ENCODE assay signal across 2 cellular contexts in the genomic region with DNA sequence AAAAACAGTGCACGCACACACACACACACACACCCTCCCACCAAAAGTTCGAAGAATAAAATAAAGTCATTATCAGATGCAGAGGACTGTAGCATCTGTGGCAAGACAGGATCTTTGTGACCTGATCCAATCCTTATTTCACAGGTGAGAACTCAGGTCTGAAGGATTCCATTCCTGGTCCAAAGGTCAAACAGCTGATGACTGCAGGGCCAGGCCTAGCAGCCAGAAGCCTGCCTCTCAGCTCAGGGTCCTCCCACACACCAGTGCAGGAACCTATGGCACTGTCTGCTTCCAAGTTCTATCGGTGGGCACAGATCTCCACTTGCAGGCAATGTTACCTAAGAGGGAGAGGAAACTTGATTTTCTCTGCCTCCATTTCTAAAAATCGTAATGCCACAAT.
TF ChIP-seq lines count a peak whose summit lies in the region.

No MANE protein-coding gene starts in this region.

TF ChIP-seq in SK-N-SH, 30 proteins besides CTCF, POLR2A, EP300 and RAD21:
- no peak for TF ChIP-seq FOSL2 (IDR thresholded peaks at IDR 0.05; ENCODE audit: borderline replicate concordance, low read depth)
- TF ChIP-seq YY1 (IDR thresholded peaks at IDR 0.05; ENCODE audit: low read depth) = no peak
- no peak for TF ChIP-seq IRF3 (IDR thresholded peaks at IDR 0.05; ENCODE audit: low read depth, low read length)
- TF ChIP-seq USF1 (IDR thresholded peaks at IDR 0.05; ENCODE audit: borderline replicate concordance, low read depth) = no peak
- TF ChIP-seq, protein P1, sequence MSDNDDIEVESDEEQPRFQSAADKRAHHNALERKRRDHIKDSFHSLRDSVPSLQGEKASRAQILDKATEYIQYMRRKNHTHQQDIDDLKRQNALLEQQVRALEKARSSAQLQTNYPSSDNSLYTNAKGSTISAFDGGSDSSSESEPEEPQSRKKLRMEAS (IDR thresholded peaks at IDR 0.05; ENCODE audit: low read depth) = no peak
- TF ChIP-seq, protein P2, sequence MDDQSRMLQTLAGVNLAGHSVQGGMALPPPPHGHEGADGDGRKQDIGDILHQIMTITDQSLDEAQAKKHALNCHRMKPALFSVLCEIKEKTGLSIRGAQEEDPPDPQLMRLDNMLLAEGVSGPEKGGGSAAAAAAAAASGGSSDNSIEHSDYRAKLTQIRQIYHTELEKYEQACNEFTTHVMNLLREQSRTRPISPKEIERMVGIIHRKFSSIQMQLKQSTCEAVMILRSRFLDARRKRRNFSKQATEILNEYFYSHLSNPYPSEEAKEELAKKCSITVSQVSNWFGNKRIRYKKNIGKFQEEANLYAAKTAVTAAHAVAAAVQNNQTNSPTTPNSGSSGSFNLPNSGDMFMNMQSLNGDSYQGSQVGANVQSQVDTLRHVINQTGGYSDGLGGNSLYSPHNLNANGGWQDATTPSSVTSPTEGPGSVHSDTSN (IDR thresholded peaks at IDR 0.05) = no peak
- TF ChIP-seq JUND (IDR thresholded peaks at IDR 0.05) = no peak
- TF ChIP-seq, protein P3, sequence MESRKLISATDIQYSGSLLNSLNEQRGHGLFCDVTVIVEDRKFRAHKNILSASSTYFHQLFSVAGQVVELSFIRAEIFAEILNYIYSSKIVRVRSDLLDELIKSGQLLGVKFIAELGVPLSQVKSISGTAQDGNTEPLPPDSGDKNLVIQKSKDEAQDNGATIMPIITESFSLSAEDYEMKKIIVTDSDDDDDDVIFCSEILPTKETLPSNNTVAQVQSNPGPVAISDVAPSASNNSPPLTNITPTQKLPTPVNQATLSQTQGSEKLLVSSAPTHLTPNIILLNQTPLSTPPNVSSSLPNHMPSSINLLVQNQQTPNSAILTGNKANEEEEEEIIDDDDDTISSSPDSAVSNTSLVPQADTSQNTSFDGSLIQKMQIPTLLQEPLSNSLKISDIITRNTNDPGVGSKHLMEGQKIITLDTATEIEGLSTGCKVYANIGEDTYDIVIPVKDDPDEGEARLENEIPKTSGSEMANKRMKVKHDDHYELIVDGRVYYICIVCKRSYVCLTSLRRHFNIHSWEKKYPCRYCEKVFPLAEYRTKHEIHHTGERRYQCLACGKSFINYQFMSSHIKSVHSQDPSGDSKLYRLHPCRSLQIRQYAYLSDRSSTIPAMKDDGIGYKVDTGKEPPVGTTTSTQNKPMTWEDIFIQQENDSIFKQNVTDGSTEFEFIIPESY (IDR thresholded peaks at IDR 0.05; ENCODE audit: borderline replicate concordance, low read depth) = no peak
- TF ChIP-seq, protein P4, sequence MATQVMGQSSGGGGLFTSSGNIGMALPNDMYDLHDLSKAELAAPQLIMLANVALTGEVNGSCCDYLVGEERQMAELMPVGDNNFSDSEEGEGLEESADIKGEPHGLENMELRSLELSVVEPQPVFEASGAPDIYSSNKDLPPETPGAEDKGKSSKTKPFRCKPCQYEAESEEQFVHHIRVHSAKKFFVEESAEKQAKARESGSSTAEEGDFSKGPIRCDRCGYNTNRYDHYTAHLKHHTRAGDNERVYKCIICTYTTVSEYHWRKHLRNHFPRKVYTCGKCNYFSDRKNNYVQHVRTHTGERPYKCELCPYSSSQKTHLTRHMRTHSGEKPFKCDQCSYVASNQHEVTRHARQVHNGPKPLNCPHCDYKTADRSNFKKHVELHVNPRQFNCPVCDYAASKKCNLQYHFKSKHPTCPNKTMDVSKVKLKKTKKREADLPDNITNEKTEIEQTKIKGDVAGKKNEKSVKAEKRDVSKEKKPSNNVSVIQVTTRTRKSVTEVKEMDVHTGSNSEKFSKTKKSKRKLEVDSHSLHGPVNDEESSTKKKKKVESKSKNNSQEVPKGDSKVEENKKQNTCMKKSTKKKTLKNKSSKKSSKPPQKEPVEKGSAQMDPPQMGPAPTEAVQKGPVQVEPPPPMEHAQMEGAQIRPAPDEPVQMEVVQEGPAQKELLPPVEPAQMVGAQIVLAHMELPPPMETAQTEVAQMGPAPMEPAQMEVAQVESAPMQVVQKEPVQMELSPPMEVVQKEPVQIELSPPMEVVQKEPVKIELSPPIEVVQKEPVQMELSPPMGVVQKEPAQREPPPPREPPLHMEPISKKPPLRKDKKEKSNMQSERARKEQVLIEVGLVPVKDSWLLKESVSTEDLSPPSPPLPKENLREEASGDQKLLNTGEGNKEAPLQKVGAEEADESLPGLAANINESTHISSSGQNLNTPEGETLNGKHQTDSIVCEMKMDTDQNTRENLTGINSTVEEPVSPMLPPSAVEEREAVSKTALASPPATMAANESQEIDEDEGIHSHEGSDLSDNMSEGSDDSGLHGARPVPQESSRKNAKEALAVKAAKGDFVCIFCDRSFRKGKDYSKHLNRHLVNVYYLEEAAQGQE (IDR thresholded peaks at IDR 0.05; ENCODE audit: low read depth, low read length) = no peak
- no peak for TF ChIP-seq POLR2AphosphoS5 (IDR thresholded peaks at IDR 0.05; ENCODE audit: low read depth, low read length)
- no peak for TF ChIP-seq SIN3A (IDR thresholded peaks at IDR 0.05; ENCODE audit: borderline replicate concordance, low read depth, low read length)
- no peak for TF ChIP-seq FOXM1 (IDR thresholded peaks at IDR 0.05; ENCODE audit: low read depth)
- TF ChIP-seq NRF1 (IDR thresholded peaks at IDR 0.05; ENCODE audit: low read depth, low read length) = no peak
- TF ChIP-seq FOXJ3 (CRISPR knock-in tag; IDR thresholded peaks at IDR 0.05) = no peak
- no peak for TF ChIP-seq TCF12 (IDR thresholded peaks at IDR 0.05)
- TF ChIP-seq GABPA (IDR thresholded peaks at IDR 0.05; ENCODE audit: low read depth) = no peak
TF ChIP-seq in SK-N-SH: peak in this region for 0.

TF ChIP-seq in SK-N-SH treated with all-trans-retinoic acid at 6 μM for 48 hours, 23 proteins besides CTCF, POLR2A, EP300 and RAD21:
- TF ChIP-seq CSDC2 (CRISPR knock-in tag; IDR thresholded peaks at IDR 0.05) (no peak), TOX (CRISPR knock-in tag; IDR thresholded peaks at IDR 0.05; ENCODE audit: borderline replicate concordance) (no peak), RARB (CRISPR knock-in tag; IDR thresholded peaks at IDR 0.05) (no peak), CSRNP3 (CRISPR knock-in tag; IDR thresholded peaks at IDR 0.05) (no peak), ISL1 (CRISPR knock-in tag; IDR thresholded peaks at IDR 0.05) (no peak), ZNF8 (CRISPR knock-in tag; IDR thresholded peaks at IDR 0.05) (no peak)
